ENCODE assay signal across 12 cellular contexts in the genomic region with DNA sequence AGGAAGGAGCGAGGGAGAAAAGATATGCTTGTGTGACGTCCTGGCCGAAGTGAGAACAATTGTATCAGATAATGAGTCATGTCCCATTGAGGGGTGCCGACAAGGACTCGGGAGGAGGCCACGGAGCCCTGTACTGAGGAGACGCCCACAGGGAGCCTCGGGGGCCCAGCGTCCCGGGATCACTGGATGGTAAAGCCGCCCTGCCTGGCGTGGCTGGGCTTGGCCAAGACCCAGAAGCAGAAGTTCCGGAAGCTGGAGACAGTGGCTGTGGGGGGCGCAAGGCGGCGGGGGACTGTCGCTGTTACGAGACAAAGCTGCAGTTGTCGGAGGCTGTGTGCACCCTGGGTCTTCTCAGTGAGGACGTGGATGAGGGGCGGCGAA. TPM values are rescaled to one million over a fixed set of nuclear protein-coding genes. Genes with fewer than 3 reads are reported as not detected.
DNase-seq lines count a peak whose midpoint lies in the region; ATAC-seq, FAIRE-seq and TF ChIP-seq lines count a peak whose summit lies in the region.
"Had no signal": no experiment of that assay in that cellular context is flagged by ENCODE, and none has a peak within 500 bp of the region (broad histone marks: within the 10 kb centered on the region; RNA-seq: fewer than 3 reads in every experiment).

No MANE protein-coding gene starts in this region.

- TF ChIP-seq POLR2A in upper lobe of left lung (IDR thresholded peaks at IDR 0.05) (no peak), esophagus muscularis mucosa (IDR thresholded peaks at IDR 0.05; ENCODE audit: low read depth) (no peak)

- ATAC-seq in upper lobe of left lung (ENCODE audit: low FRiP score in 2 of 2) = peak; percentile 5 to 28
- ATAC-seq in HG03469 (IDR thresholded peaks at IDR 0.05; ENCODE audit: unreplicated experiment) = no peak

- H4K8ac ChIP-seq in mesenchymal stem cell (ENCODE audit: low read length) = no peak overlapping the region

- no peak overlapping the region for H3K23ac ChIP-seq in mesenchymal stem cell (ENCODE audit: low read length in 2 of 2)

- H4K20me1 ChIP-seq in astrocyte (ENCODE audit: insufficient read depth, low read length) = no peaks in the 10 kb centered on the region

- no peak overlapping the region for H3K4me3 Mint-ChIP-seq in astrocyte (ENCODE audit: unreplicated experiment)
- H3K4me3 Mint-ChIP-seq: activated T-cell treated with anti-CD3 and anti-CD28 coated beads, Interleukin-2, amount 50 U/mL, for 24 hours; CD4-positive, CD25-positive, alpha-beta regulatory T cell; T-helper 1 cell treated with Interleukin-12 subunit alpha and Interleukin-12 subunit beta and Interleukin-4 antibody, amounts not matched to agents 30 μg/mL and 1 μg/mL, for 36 hours had no signal

- H2BK12ac ChIP-seq in mesenchymal stem cell (ENCODE audit: low read length in 2 of 2) = no peak overlapping the region

- H3K4me2 ChIP-seq in astrocyte (ENCODE audit: low read length) (peak overlapping the region; percentile 58), mesenchymal stem cell (ENCODE audit: low read length, poor library complexity, severe bottlenecking) (no peak overlapping the region)

- DNase-seq in astrocyte (ENCODE audit: low read depth) (peak; percentile 4), fibroblast of pulmonary artery (ENCODE audit: low read depth) (peak; percentile 69), mesenchymal stem cell (peak; percentile 5), upper lobe of left lung (peak in 1 of 2 donors; percentile 78), RWPE1 (ENCODE audit: low spot score) (no peak), esophagus muscularis mucosa (ENCODE audit: extremely low spot score) (no peak)
- DNase-seq: activated CD4-positive, alpha-beta T cell treated with anti-CD3 and anti-CD28 coated beads for 48 hours; activated T-cell treated with anti-CD3 and anti-CD28 coated beads, Interleukin-2, amount 50 U/mL, for 24 hours; CD4-positive, CD25-positive, alpha-beta regulatory T cell had no signal

- H3K27ac Mint-ChIP-seq in astrocyte (ENCODE audit: unreplicated experiment) = no peak overlapping the region
- H3K27ac Mint-ChIP-seq: activated T-cell treated with anti-CD3 and anti-CD28 coated beads, Interleukin-2, amount 50 U/mL, for 24 hours; CD4-positive, CD25-positive, alpha-beta regulatory T cell; T-helper 1 cell treated with Interleukin-12 subunit alpha and Interleukin-12 subunit beta and Interleukin-4 antibody, amounts not matched to agents 30 μg/mL and 1 μg/mL, for 36 hours had no signal

- H3K79me2 ChIP-seq in astrocyte (ENCODE audit: insufficient read depth, low read length) = no peaks in the 10 kb centered on the region

- TF ChIP-seq EP300 in upper lobe of left lung (IDR thresholded peaks at IDR 0.05) (peak in 1 of 4 donors; percentile 80), esophagus muscularis mucosa (IDR thresholded peaks at IDR 0.05) (no peak)

- no peak overlapping the region for H4K91ac ChIP-seq in mesenchymal stem cell (ENCODE audit: low read length)

- H3K9me3 ChIP-seq in astrocyte (ENCODE audit: insufficient read depth, low read depth, low read length) (no peaks in the 10 kb centered on the region), mesenchymal stem cell (ENCODE audit: control insufficient read depth, low read length) (peaks cover 9% of the 10 kb centered on the region), upper lobe of left lung (no peaks in the 10 kb centered on the region), esophagus muscularis mucosa (no peaks in the 10 kb centered on the region)

- TF ChIP-seq CTCF in astrocyte (IDR thresholded peaks at IDR 0.05; ENCODE audit: insufficient read depth, low read depth, low read length) (no peak), fibroblast of pulmonary artery (IDR thresholded peaks at IDR 0.05; ENCODE audit: low read length, missing control alignments) (no peak), upper lobe of left lung (IDR thresholded peaks at IDR 0.05) (no peak), RWPE1 (conservative IDR thresholded peaks at IDR 0.05; ENCODE audit: low read depth) (no peak), esophagus muscularis mucosa (IDR thresholded peaks at IDR 0.05) (no peak)

- H3K4ac ChIP-seq in mesenchymal stem cell (ENCODE audit: low read depth in 1 of 2, low read length in 2 of 2) = no peak overlapping the region

- peaks cover 41% of the 10 kb centered on the region for H3K27me3 Mint-ChIP-seq in astrocyte (ENCODE audit: low read depth, unreplicated experiment)
- H3K27me3 Mint-ChIP-seq: activated T-cell treated with anti-CD3 and anti-CD28 coated beads, Interleukin-2, amount 50 U/mL, for 24 hours; CD4-positive, CD25-positive, alpha-beta regulatory T cell had no signal

- peaks cover 8% of the 10 kb centered on the region for H3K4me1 Mint-ChIP-seq in astrocyte (ENCODE audit: low read depth, unreplicated experiment)

- H3K4me1 ChIP-seq in astrocyte (ENCODE audit: insufficient read depth, low read length) (peaks cover 7% of the 10 kb centered on the region), mesenchymal stem cell (ENCODE audit: control insufficient read depth, insufficient read depth, low read depth, low read length) (peaks cover 7% of the 10 kb centered on the region), upper lobe of left lung (peaks cover 4 to 18% (median 11%) of the 10 kb centered on the region in 4 donors), esophagus muscularis mucosa (peaks cover 0 to 9% (median 0%) of the 10 kb centered on the region in 4 donors)

- H3K18ac ChIP-seq in mesenchymal stem cell (ENCODE audit: low read depth in 1 of 2, low read length in 2 of 2) = no peak overlapping the region

- no peak overlapping the region for H3K4me3 ChIP-seq in astrocyte (ENCODE audit: insufficient read depth, low read depth, low read length)
- H3K4me3 ChIP-seq in fibroblast of pulmonary artery (replicated peaks; ENCODE audit: low read depth, low read length) = no peak overlapping the region
- no peak overlapping the region for H3K4me3 ChIP-seq in mesenchymal stem cell (ENCODE audit: insufficient read depth in 1 of 2, low read depth in 1 of 2, low read length in 2 of 2)
- no peak overlapping the region for H3K4me3 ChIP-seq in upper lobe of left lung
- H3K4me3 ChIP-seq in esophagus muscularis mucosa = no peak overlapping the region

- H2BK120ac ChIP-seq in mesenchymal stem cell (ENCODE audit: low read depth, low read length) = no peak overlapping the region

- peaks cover 7% of the 10 kb centered on the region for H3K9me3 Mint-ChIP-seq in astrocyte (ENCODE audit: unreplicated experiment)
- H3K9me3 Mint-ChIP-seq: activated T-cell treated with anti-CD3 and anti-CD28 coated beads, Interleukin-2, amount 50 U/mL, for 24 hours; CD4-positive, CD25-positive, alpha-beta regulatory T cell; T-helper 1 cell treated with Interleukin-12 subunit alpha and Interleukin-12 subunit beta and Interleukin-4 antibody, amounts not matched to agents 30 μg/mL and 1 μg/mL, for 36 hours had no signal

- no peak overlapping the region for H3K9ac ChIP-seq in astrocyte (ENCODE audit: low read length)
- no peak overlapping the region for H3K9ac ChIP-seq in mesenchymal stem cell (ENCODE audit: low read length)

- H2AFZ ChIP-seq in astrocyte (ENCODE audit: low read depth, low read length) = peak overlapping the region; percentile 69
- H2AFZ ChIP-seq in mesenchymal stem cell (ENCODE audit: low read depth, low read length) = no peak overlapping the region

- peaks cover 15% of the 10 kb centered on the region for H3K27me3 ChIP-seq in astrocyte (ENCODE audit: insufficient read depth, low read length)
- H3K27me3 ChIP-seq in mesenchymal stem cell (ENCODE audit: control insufficient read depth in 1 of 2, insufficient read depth in 1 of 2, low read length in 2 of 2) = peaks cover 43 to 80% of the 10 kb centered on the region in 2 experiments
- no peaks in the 10 kb centered on the region for H3K27me3 ChIP-seq in upper lobe of left lung
- H3K27me3 ChIP-seq in esophagus muscularis mucosa = peaks cover 0 to 32% (median 0%) of the 10 kb centered on the region in 4 donors

- intact Hi-C loops in esophagus muscularis mucosa (cut with DNase I) = no loop called here

- POLR2A ChIA-PET in RWPE1 (lab: Yijun Ruan, JAX; ENCODE audit: low non-redundant PET) = no interaction called here

- WGBS in mesenchymal stem cell = 34% methylated on average over 22 of the region's 22 CpGs
- 49 to 54% methylated on average over 18 to 22 of the region's 22 CpGs for WGBS in upper lobe of left lung, 2 donors
- WGBS in esophagus muscularis mucosa = 86% methylated on average over 16 of the region's 22 CpGs

- peaks cover 4% of the 10 kb centered on the region for H3K36me3 Mint-ChIP-seq in astrocyte (ENCODE audit: low read depth, unreplicated experiment)

- no peak overlapping the region for H2BK15ac ChIP-seq in mesenchymal stem cell (ENCODE audit: low read depth, poor library complexity, severe bottlenecking)

- H3K36me3 ChIP-seq in astrocyte (ENCODE audit: insufficient read depth, low read length) (no peaks in the 10 kb centered on the region), mesenchymal stem cell (ENCODE audit: control insufficient read depth in 1 of 2, insufficient read depth in 2 of 2, low read depth in 1 of 2, low read length in 2 of 2) (no peaks in the 10 kb centered on the region), upper lobe of left lung (peaks cover 0 to 9% (median 0%) of the 10 kb centered on the region in 4 donors), esophagus muscularis mucosa (peaks cover 0 to 58% (median 3%) of the 10 kb centered on the region in 4 donors)

- H2AK5ac ChIP-seq in mesenchymal stem cell (ENCODE audit: low read length, severe bottlenecking) = no peak overlapping the region

- no peak overlapping the region for H3K14ac ChIP-seq in mesenchymal stem cell (ENCODE audit: low read length in 2 of 2)

- CTCF ChIA-PET in RWPE1 (lab: Yijun Ruan, JAX) = no interaction called here

- FAIRE-seq in astrocyte (lab: Jason Lieb, UNC) = no peak
- FAIRE-seq: endometrium had no signal

- H3K27ac ChIP-seq in astrocyte (ENCODE audit: low read depth, low read length) = no peak overlapping the region
- H3K27ac ChIP-seq in mesenchymal stem cell (ENCODE audit: low read length, poor library complexity, severe bottlenecking) = no peak overlapping the region
- H3K27ac ChIP-seq in upper lobe of left lung = peak overlapping the region; percentile 69 to 84 (median 76)
- no peak overlapping the region for H3K27ac ChIP-seq in RWPE1
- peak overlapping the region in 1 of 4 donors; percentile 36 for H3K27ac ChIP-seq in esophagus muscularis mucosa (replicated peaks in 1 of 4)

- no peaks in the 10 kb centered on the region for H3K79me1 ChIP-seq in mesenchymal stem cell (replicated peaks; ENCODE audit: low read length, poor library complexity, severe bottlenecking)

- H2BK5ac ChIP-seq in mesenchymal stem cell (ENCODE audit: low read depth, low read length, poor library complexity, severe bottlenecking) = no peak overlapping the region

RNA-seq across cellular contexts. Expression of gene MCF2L, which starts 54.2 kb away (rescaled TPM):
- total RNA-seq in astrocyte = 3.4 and 4.7 TPM in 2 replicates
- 0.22 TPM for polyA plus RNA-seq in mesenchymal stem cell (2013, experiment 1 of 2)
- 0.07 TPM for polyA plus RNA-seq in mesenchymal stem cell (2013, experiment 2 of 2)
- total RNA-seq in upper lobe of left lung = 10 to 100 TPM; 14.3 to 99.5 (median 53.1) TPM
- 10 to 100 TPM; 14.5 to 38.6 (median 26.7) TPM for total RNA-seq in esophagus muscularis mucosa

Comparison
In these comparisons a context has a peak if more than half of its experiments do, and no peak if none do; other contexts are left out.
1. DNase-seq: peak in astrocyte (single experiment), fibroblast of pulmonary artery (single experiment) and mesenchymal stem cell (single experiment); none in RWPE1 (single experiment) and esophagus muscularis mucosa (single experiment).
2. H3K27ac ChIP-seq: peak in upper lobe of left lung (4 of 4); none in astrocyte (single experiment), mesenchymal stem cell (single experiment) and RWPE1 (single experiment).